1 cellular context compared by ENCODE assay signal in the genomic region with DNA sequence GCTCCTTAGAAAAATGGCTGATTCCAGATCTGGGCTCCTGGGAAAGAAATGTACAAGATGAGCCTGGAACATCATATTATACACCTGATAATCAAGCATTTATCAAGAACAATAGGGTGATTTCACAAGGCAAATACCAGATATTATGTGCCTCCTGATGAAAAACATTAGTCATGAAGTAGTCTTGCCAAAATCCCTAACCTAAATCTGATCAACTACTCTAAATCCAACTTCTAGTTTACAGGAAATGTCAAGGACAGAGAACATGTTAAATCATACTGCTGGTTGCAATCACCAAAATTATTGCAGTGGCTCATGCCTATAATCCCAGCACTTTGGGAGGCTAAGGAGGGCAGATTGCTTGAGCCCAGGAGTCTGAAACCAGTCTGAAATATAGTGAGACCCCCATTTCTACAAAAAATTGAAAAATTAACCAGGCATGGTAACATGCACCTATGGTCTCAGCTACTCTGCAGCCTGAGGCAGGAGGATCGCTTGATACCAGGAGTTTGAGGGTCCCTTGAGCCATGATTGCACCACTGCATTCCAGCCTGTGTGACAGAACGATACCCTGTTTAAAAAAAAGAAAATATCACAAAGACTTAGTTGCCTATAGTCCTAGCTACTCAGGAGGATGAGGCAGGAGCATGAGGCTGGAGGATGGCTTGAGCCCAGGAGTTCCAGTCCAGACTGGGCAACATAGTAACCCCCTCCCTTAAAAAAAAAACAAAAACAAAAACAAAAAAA.
TF ChIP-seq lines count a peak whose summit lies in the region.

No MANE protein-coding gene starts in this region.

TF ChIP-seq in K562, 482 proteins besides CTCF, POLR2A, EP300 and RAD21:
- no peak for TF ChIP-seq ZNF384 (IDR thresholded peaks at IDR 0.05; ENCODE audit: low read depth, low read length)
- TF ChIP-seq CHD1 (IDR thresholded peaks at IDR 0.05; ENCODE audit: low read length): no peak
